In the genomic region with DNA sequence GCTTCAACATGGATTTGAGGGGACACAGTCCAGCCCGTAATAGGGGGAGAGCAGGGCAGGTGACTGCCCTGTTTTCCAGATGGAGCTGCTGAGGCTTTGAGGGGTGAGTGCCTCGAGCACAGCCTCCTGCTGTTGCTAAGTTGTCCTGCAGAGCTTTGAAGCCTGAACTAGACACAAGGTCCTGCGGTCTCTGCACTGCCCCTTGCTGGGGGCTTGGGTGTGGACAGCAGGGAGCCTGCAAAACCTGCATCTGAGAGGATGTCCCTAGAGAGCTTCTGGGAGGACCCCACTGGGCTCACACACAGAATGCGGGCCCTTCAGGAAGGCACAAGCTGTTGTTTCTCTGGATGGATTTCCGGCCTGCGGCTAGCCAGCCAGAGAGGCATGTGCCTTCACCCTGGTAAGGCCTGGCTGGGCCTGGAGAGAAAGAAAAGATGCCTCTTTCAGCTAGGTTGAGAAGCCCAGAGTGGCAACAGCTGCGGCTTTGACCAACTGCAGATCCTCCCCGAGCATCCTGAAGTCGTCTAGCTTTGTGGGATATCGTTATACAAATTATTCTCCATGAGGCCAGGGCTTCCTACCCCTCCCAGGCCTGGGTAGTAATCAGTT, we compare ENCODE assay signal across 1 cellular context.
TF ChIP-seq lines count a peak whose summit lies in the region.

No MANE protein-coding gene starts in this region.

TF ChIP-seq in K562, 482 proteins besides CTCF, POLR2A, EP300 and RAD21 (continued from another document):
- TF ChIP-seq, protein P1, sequence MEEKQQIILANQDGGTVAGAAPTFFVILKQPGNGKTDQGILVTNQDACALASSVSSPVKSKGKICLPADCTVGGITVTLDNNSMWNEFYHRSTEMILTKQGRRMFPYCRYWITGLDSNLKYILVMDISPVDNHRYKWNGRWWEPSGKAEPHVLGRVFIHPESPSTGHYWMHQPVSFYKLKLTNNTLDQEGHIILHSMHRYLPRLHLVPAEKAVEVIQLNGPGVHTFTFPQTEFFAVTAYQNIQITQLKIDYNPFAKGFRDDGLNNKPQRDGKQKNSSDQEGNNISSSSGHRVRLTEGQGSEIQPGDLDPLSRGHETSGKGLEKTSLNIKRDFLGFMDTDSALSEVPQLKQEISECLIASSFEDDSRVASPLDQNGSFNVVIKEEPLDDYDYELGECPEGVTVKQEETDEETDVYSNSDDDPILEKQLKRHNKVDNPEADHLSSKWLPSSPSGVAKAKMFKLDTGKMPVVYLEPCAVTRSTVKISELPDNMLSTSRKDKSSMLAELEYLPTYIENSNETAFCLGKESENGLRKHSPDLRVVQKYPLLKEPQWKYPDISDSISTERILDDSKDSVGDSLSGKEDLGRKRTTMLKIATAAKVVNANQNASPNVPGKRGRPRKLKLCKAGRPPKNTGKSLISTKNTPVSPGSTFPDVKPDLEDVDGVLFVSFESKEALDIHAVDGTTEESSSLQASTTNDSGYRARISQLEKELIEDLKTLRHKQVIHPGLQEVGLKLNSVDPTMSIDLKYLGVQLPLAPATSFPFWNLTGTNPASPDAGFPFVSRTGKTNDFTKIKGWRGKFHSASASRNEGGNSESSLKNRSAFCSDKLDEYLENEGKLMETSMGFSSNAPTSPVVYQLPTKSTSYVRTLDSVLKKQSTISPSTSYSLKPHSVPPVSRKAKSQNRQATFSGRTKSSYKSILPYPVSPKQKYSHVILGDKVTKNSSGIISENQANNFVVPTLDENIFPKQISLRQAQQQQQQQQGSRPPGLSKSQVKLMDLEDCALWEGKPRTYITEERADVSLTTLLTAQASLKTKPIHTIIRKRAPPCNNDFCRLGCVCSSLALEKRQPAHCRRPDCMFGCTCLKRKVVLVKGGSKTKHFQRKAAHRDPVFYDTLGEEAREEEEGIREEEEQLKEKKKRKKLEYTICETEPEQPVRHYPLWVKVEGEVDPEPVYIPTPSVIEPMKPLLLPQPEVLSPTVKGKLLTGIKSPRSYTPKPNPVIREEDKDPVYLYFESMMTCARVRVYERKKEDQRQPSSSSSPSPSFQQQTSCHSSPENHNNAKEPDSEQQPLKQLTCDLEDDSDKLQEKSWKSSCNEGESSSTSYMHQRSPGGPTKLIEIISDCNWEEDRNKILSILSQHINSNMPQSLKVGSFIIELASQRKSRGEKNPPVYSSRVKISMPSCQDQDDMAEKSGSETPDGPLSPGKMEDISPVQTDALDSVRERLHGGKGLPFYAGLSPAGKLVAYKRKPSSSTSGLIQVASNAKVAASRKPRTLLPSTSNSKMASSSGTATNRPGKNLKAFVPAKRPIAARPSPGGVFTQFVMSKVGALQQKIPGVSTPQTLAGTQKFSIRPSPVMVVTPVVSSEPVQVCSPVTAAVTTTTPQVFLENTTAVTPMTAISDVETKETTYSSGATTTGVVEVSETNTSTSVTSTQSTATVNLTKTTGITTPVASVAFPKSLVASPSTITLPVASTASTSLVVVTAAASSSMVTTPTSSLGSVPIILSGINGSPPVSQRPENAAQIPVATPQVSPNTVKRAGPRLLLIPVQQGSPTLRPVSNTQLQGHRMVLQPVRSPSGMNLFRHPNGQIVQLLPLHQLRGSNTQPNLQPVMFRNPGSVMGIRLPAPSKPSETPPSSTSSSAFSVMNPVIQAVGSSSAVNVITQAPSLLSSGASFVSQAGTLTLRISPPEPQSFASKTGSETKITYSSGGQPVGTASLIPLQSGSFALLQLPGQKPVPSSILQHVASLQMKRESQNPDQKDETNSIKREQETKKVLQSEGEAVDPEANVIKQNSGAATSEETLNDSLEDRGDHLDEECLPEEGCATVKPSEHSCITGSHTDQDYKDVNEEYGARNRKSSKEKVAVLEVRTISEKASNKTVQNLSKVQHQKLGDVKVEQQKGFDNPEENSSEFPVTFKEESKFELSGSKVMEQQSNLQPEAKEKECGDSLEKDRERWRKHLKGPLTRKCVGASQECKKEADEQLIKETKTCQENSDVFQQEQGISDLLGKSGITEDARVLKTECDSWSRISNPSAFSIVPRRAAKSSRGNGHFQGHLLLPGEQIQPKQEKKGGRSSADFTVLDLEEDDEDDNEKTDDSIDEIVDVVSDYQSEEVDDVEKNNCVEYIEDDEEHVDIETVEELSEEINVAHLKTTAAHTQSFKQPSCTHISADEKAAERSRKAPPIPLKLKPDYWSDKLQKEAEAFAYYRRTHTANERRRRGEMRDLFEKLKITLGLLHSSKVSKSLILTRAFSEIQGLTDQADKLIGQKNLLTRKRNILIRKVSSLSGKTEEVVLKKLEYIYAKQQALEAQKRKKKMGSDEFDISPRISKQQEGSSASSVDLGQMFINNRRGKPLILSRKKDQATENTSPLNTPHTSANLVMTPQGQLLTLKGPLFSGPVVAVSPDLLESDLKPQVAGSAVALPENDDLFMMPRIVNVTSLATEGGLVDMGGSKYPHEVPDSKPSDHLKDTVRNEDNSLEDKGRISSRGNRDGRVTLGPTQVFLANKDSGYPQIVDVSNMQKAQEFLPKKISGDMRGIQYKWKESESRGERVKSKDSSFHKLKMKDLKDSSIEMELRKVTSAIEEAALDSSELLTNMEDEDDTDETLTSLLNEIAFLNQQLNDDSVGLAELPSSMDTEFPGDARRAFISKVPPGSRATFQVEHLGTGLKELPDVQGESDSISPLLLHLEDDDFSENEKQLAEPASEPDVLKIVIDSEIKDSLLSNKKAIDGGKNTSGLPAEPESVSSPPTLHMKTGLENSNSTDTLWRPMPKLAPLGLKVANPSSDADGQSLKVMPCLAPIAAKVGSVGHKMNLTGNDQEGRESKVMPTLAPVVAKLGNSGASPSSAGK (IDR thresholded peaks at IDR 0.05) = no peak
- TF ChIP-seq, protein P2, sequence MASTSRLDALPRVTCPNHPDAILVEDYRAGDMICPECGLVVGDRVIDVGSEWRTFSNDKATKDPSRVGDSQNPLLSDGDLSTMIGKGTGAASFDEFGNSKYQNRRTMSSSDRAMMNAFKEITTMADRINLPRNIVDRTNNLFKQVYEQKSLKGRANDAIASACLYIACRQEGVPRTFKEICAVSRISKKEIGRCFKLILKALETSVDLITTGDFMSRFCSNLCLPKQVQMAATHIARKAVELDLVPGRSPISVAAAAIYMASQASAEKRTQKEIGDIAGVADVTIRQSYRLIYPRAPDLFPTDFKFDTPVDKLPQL (IDR thresholded peaks at IDR 0.05; ENCODE audit: extremely low read depth, insufficient read length) = no peak
- no peak for TF ChIP-seq PHB (CRISPR knock-in tag; IDR thresholded peaks at IDR 0.05)
